ENCODE assay signal across 8 cellular contexts in genomic region chr14:95774265-95775160, GRCh38.
A peak's percentile ranks its signal among the peaks of the same experiment; 100 is the strongest.
DNase-seq lines count a peak whose midpoint lies in the region; ATAC-seq lines count a peak whose summit lies in the region.

No MANE protein-coding gene starts in this region.

- no peaks in the 10 kb centered on the region for H3K9me3 Mint-ChIP-seq in activated T-helper 1 cell treated with anti-CD3 and anti-CD28 coated beads, Interleukin-12 subunit alpha, Interleukin-12 subunit beta, Interleukin-2, Interleukin-4 antibody, amounts not matched to agents 30 ng/mL and 10 ng/mL and 1 ng/mL, durations not matched to agents 14 hours and 24 hours and 36 hours

- intact Hi-C loops in activated T-helper 1 cell treated with anti-CD3 and anti-CD28 coated beads, Interleukin-12 subunit alpha, Interleukin-12 subunit beta, Interleukin-2, Interleukin-4 antibody, amounts not matched to agents 30 ng/mL and 10 ng/mL and 1 ng/mL, durations not matched to agents 14 hours and 24 hours and 36 hours (cut with micrococcal nuclease) = loop anchor here (1.0 to 10.0 kb wide), 2 partner anchors 213 to 220 kb away; no protein-coding TSS in a partner anchor

- H3K36me3 Mint-ChIP-seq in activated T-helper 1 cell treated with anti-CD3 and anti-CD28 coated beads, Interleukin-12 subunit alpha, Interleukin-12 subunit beta, Interleukin-2, Interleukin-4 antibody, amounts not matched to agents 30 ng/mL and 10 ng/mL and 1 ng/mL, durations not matched to agents 14 hours and 24 hours and 36 hours (ENCODE audit: low read depth) = no peaks in the 10 kb centered on the region

- no peak overlapping the region for H3K27ac Mint-ChIP-seq in activated T-helper 1 cell treated with anti-CD3 and anti-CD28 coated beads, Interleukin-12 subunit alpha, Interleukin-12 subunit beta, Interleukin-2, Interleukin-4 antibody, amounts not matched to agents 30 ng/mL and 10 ng/mL and 1 ng/mL, durations not matched to agents 14 hours and 24 hours and 36 hours

- H3K4me3 Mint-ChIP-seq in activated T-helper 1 cell treated with anti-CD3 and anti-CD28 coated beads, Interleukin-12 subunit alpha, Interleukin-12 subunit beta, Interleukin-2, Interleukin-4 antibody, amounts not matched to agents 30 ng/mL and 10 ng/mL and 1 ng/mL, durations not matched to agents 14 hours and 24 hours and 36 hours = no peak overlapping the region

- H3K27me3 Mint-ChIP-seq in activated T-helper 1 cell treated with anti-CD3 and anti-CD28 coated beads, Interleukin-12 subunit alpha, Interleukin-12 subunit beta, Interleukin-2, Interleukin-4 antibody, amounts not matched to agents 30 ng/mL and 10 ng/mL and 1 ng/mL, durations not matched to agents 14 hours and 24 hours and 36 hours (ENCODE audit: insufficient read depth) = peaks cover 5% of the 10 kb centered on the region

- peak; percentile 72 for DNase-seq in COLO668 (lab: John Stamatoyannopoulos, UW; ENCODE audit: unreplicated experiment)
- DNase-seq in HCEC 1CT = peak; percentile 39
- peak; percentile 55 for DNase-seq in OCI-M1 (lab: John Stamatoyannopoulos, UW)
- DNase-seq in activated T-helper 1 cell treated with anti-CD3 and anti-CD28 coated beads, Interleukin-12 subunit alpha, Interleukin-12 subunit beta, Interleukin-2, Interleukin-4 antibody, amounts not matched to agents 30 ng/mL and 10 ng/mL and 1 ng/mL, durations not matched to agents 14 hours and 24 hours and 36 hours (ENCODE audit: low spot score) = peak; percentile 14
- DNase-seq in foreskin melanocyte = peak; percentile 24
- peak; percentile 68 for DNase-seq in retina
- no peak for DNase-seq in NCI-H1048 (lab: John Stamatoyannopoulos, UW)

- no peaks in the 10 kb centered on the region for H3K4me1 Mint-ChIP-seq in activated T-helper 1 cell treated with anti-CD3 and anti-CD28 coated beads, Interleukin-12 subunit alpha, Interleukin-12 subunit beta, Interleukin-2, Interleukin-4 antibody, amounts not matched to agents 30 ng/mL and 10 ng/mL and 1 ng/mL, durations not matched to agents 14 hours and 24 hours and 36 hours (ENCODE audit: low read depth)

- ATAC-seq in HG03139 (IDR thresholded peaks at IDR 0.05; ENCODE audit: unreplicated experiment) = no peak
